ENCODE assay signal across 8 cellular contexts in the genomic region with DNA sequence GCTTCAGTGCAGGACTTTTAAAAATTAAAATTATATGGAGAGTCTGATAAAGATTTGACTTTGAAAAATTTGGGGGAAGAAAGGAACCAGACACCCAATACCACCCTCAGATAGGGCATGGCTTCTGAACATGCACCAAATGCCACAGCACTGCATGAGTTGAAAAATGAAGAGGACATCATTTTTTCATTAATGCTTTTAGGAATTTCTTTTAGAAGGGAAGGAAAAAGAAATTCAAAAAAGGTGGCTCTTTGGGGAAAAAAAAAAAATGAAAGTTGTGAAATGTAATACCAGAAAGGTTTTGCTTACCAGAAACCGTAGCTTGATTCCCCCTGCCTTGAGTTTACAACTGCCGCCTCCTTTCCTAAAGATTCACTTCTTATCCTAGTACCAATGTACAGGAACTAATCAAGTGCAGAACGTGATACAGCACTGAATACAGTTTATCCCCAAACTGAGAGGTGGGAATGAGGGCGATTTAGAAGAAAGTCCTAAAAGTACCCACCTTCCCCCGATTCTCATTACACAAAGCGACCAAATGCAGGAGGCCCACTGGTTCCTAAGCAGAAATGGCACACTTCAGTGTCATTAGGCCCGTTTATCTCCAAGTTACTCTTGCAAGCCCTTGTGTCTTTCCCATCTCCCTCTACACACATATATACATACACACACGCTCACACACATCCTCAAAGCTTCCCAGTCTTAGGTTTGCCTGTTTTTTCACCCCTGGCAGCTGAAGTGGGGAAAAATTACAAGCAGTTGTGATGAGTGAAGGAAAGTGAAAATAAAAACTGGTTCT. TPM values are rescaled to one million over a fixed set of nuclear protein-coding genes. Genes with fewer than 3 reads are reported as not detected.
DNase-seq lines count a peak whose midpoint lies in the region; ATAC-seq and TF ChIP-seq lines count a peak whose summit lies in the region.

No MANE protein-coding gene starts in this region.

- ATAC-seq in central memory CD8-positive, alpha-beta T cell (replicated peaks; ENCODE audit: extremely low read depth, poor library complexity, severe bottlenecking), result no peak
- ATAC-seq in natural killer cell, result no peak
- ATAC-seq in HG03442 (IDR thresholded peaks at IDR 0.05; ENCODE audit: unreplicated experiment), result no peak

- H3K36me3 ChIP-seq in BLaER1 treated with 17β-estradiol and CSF1 and Interleukin-3, amounts not matched to agents 10 nM and 100 nM, result peaks cover 29 to 70% (median 56%) of the 10 kb centered on the region in 11 experiments
- H3K36me3 ChIP-seq in Karpas-422 (ENCODE audit: insufficient read depth, low read length), result peaks cover 37% of the 10 kb centered on the region

- DNase-seq in Karpas-422, result peak; percentile 55
- no peak for DNase-seq in central memory CD8-positive, alpha-beta T cell (ENCODE audit: low spot score in 2 of 2)
- DNase-seq in natural killer cell, result no peak
- DNase-seq in NCI-H1694 treated with DMSO at 0.1 percent for 48 hours (lab: John Stamatoyannopoulos, UW), result no peak
- DNase-seq in stimulated activated naive CD4-positive, alpha-beta T cell (lab: John Stamatoyannopoulos, UW), result no peak
- DNase-seq in medulla oblongata (ENCODE audit: extremely low spot score), result no peak

- peaks cover 74% of the 10 kb centered on the region for H3K4me1 Mint-ChIP-seq in central memory CD8-positive, alpha-beta T cell
- peaks cover 75 to 76% of the 10 kb centered on the region in 2 donors for H3K4me1 Mint-ChIP-seq in natural killer cell

- H4K20me1 ChIP-seq in BLaER1 treated with 17β-estradiol and CSF1 and Interleukin-3, amounts not matched to agents 10 nM and 100 nM, result peaks cover 5 to 56% (median 55%) of the 10 kb centered on the region in 11 experiments
- peaks cover 4% of the 10 kb centered on the region; the same call in 1 of the 2 replicates for H4K20me1 ChIP-seq in Karpas-422 (ENCODE audit: insufficient read depth, low read depth, low read length)

- peaks cover 55% of the 10 kb centered on the region for H3K36me3 Mint-ChIP-seq in central memory CD8-positive, alpha-beta T cell (ENCODE audit: insufficient read depth)
- peaks cover 26% of the 10 kb centered on the region for H3K36me3 Mint-ChIP-seq in natural killer cell

- peak overlapping the region; percentile 97 to 99 (median 99) for H3K9ac ChIP-seq in BLaER1 treated with 17β-estradiol and CSF1 and Interleukin-3, amounts not matched to agents 10 nM and 100 nM
- peak overlapping the region; percentile 61 for H3K9ac ChIP-seq in Karpas-422 (ENCODE audit: low read length)

- H2AFZ ChIP-seq in Karpas-422 (ENCODE audit: low read length), result no peak overlapping the region

- intact Hi-C loops in natural killer cell (cut with micrococcal nuclease), result loop anchor here (10.0 kb wide), 1 partner anchor 741 kb away; a partner anchor contains a TSS

- H3K79me2 ChIP-seq in Karpas-422 (ENCODE audit: low read length), result peaks cover 51% of the 10 kb centered on the region

- no peaks in the 10 kb centered on the region; a peak in 1 of 22 replicates for H3K9me3 ChIP-seq in BLaER1 treated with 17β-estradiol and CSF1 and Interleukin-3, amounts not matched to agents 10 nM and 100 nM (replicated peaks in 1 of 11)
- no peaks in the 10 kb centered on the region for H3K9me3 ChIP-seq in Karpas-422 (ENCODE audit: low read length)

- peak overlapping the region; percentile 71 to 92 (median 84) for H3K4me3 ChIP-seq in BLaER1 treated with 17β-estradiol and CSF1 and Interleukin-3, amounts not matched to agents 10 nM and 100 nM
- H3K4me3 ChIP-seq in Karpas-422 (ENCODE audit: low read length), result peak overlapping the region; percentile 54

- H3K4me3 Mint-ChIP-seq in central memory CD8-positive, alpha-beta T cell, result peak overlapping the region; percentile 93
- peak overlapping the region; percentile 100 for H3K4me3 Mint-ChIP-seq in natural killer cell

- no peaks in the 10 kb centered on the region for H3K27me3 ChIP-seq in BLaER1 treated with 17β-estradiol and CSF1 and Interleukin-3, amounts not matched to agents 10 nM and 100 nM
- H3K27me3 ChIP-seq in Karpas-422 (ENCODE audit: low read length), result no peaks in the 10 kb centered on the region

- peak overlapping the region; percentile 99 for H3K27ac Mint-ChIP-seq in central memory CD8-positive, alpha-beta T cell (ENCODE audit: low read depth)
- peak overlapping the region; percentile 96 to 100 for H3K27ac Mint-ChIP-seq in natural killer cell

- TF ChIP-seq CTCF in natural killer cell (IDR thresholded peaks at IDR 0.05), result no peak

- peak overlapping the region; percentile 87 to 98 (median 95) for H3K4me2 ChIP-seq in BLaER1 treated with 17β-estradiol and CSF1 and Interleukin-3, amounts not matched to agents 10 nM and 100 nM
- H3K4me2 ChIP-seq in Karpas-422 (ENCODE audit: low read depth, low read length, poor library complexity, severe bottlenecking), result peak overlapping the region; percentile 100

- H3K9me3 Mint-ChIP-seq in central memory CD8-positive, alpha-beta T cell, result no peaks in the 10 kb centered on the region
- H3K9me3 Mint-ChIP-seq in natural killer cell, result no peaks in the 10 kb centered on the region

- no peaks in the 10 kb centered on the region for H3K9me2 ChIP-seq in Karpas-422 (replicated peaks; ENCODE audit: insufficient read depth, low read length)

- no peaks in the 10 kb centered on the region for H3K27me3 Mint-ChIP-seq in central memory CD8-positive, alpha-beta T cell
- H3K27me3 Mint-ChIP-seq in natural killer cell (ENCODE audit: low read depth in 2 of 2), result peaks cover 0 to 5% of the 10 kb centered on the region in 2 donors

- peaks cover 56 to 65% (median 64%) of the 10 kb centered on the region in 10 experiments for H3K4me1 ChIP-seq in BLaER1 treated with 17β-estradiol and CSF1 and Interleukin-3, amounts not matched to agents 10 nM and 100 nM
- peaks cover 57% of the 10 kb centered on the region for H3K4me1 ChIP-seq in Karpas-422 (ENCODE audit: low read length)

- peak overlapping the region; percentile 24 to 99 (median 98); a peak in 21 of 22 replicates for H3K27ac ChIP-seq in BLaER1 treated with 17β-estradiol and CSF1 and Interleukin-3, amounts not matched to agents 10 nM and 100 nM
- H3K27ac ChIP-seq in Karpas-422 (ENCODE audit: low read length), result peak overlapping the region; percentile 94

RNA-seq across cellular contexts. Expression of a gene that starts 2.8 kb away (rescaled TPM):
- 64.3 and 170 TPM in 2 replicates for total RNA-seq in Karpas-422 (2014; rRNA removed; shearing (Covaris generic); ENCODE audit: low replicate concordance)
- 100 to 1,000 TPM; 151 to 222 (median 174) TPM for total RNA-seq in natural killer cell

RNA-seq across cellular contexts. Expression of a gene that starts 3.4 kb away (rescaled TPM):
- 59.2 and 119 TPM in 2 replicates for total RNA-seq in Karpas-422 (2014; rRNA removed; shearing (Covaris generic); ENCODE audit: low replicate concordance)
- total RNA-seq in natural killer cell, result 10 to 100 TPM; 14.2 to 19.9 (median 16.6) TPM

RNA-seq across cellular contexts. Expression of a gene that starts 12.4 kb away (rescaled TPM):
- total RNA-seq in Karpas-422 (2014; rRNA removed; shearing (Covaris generic); ENCODE audit: low replicate concordance), result 9.6 and 10.3 TPM in 2 replicates
- total RNA-seq in natural killer cell, result 10 to 100 TPM in 1 of 3 donors, 1 to 10 TPM in 2; 8.1 to 10.8 (median 8.9) TPM

RNA-seq across cellular contexts. Expression of a gene that starts 32.7 kb away (rescaled TPM):
- 5.6 and 10.0 TPM in 2 replicates for total RNA-seq in Karpas-422 (2014; rRNA removed; shearing (Covaris generic); ENCODE audit: low replicate concordance)
- 10 to 100 TPM; 39.4 to 51.4 (median 50.9) TPM for total RNA-seq in natural killer cell

RNA-seq across cellular contexts. Expression of a gene that starts 43.0 kb away (rescaled TPM):
- 14.4 and 26.0 TPM in 2 replicates for total RNA-seq in Karpas-422 (2014; rRNA removed; shearing (Covaris generic); ENCODE audit: low replicate concordance)
- total RNA-seq in natural killer cell, result 100 to 1,000 TPM in 2 of 3 donors, 10 to 100 TPM in 1; 91.4 to 138 (median 138) TPM
